In genomic region chr11:6469599-6469998, GRCh38 we compare ENCODE assay signal across 17 cellular contexts. TPM values are rescaled to one million over a fixed set of nuclear protein-coding genes. Genes with fewer than 3 reads are reported as not detected.
DNase-seq lines count a peak whose midpoint lies in the region; ATAC-seq, FAIRE-seq and TF ChIP-seq lines count a peak whose summit lies in the region.
"Had no signal": no experiment of that assay in that cellular context is flagged by ENCODE, and none has a peak within 500 bp of the region (broad histone marks: within the 10 kb centered on the region; RNA-seq: fewer than 3 reads in every experiment).

No MANE protein-coding gene starts in this region.

- H3K9me2 ChIP-seq in GM23338 (ENCODE audit: insufficient read depth) (no peaks in the 10 kb centered on the region), SK-N-SH (no peaks in the 10 kb centered on the region)

- H3K4me2 ChIP-seq in GM23338 (0 out of 2 replicates have a peak overlapping the region, but pooled peaks have one; percentile 21), SK-N-SH (peak overlapping the region; percentile 22), keratinocyte (ENCODE audit: control insufficient read depth, extremely low read depth, insufficient read depth, low read depth, low read length) (peak overlapping the region; percentile 54), smooth muscle cell (no peak overlapping the region)

- 100% methylated on average over 1 of the region's 1 CpG for WGBS in SK-N-SH (ENCODE audit: low lambda C conversion rate)
- 97% methylated on average over 1 of the region's 1 CpG for WGBS in smooth muscle cell (ENCODE audit: low lambda C conversion rate)

- H2AFZ ChIP-seq in GM23338 (peak overlapping the region; percentile 61; the same call in 1 of the 2 replicates), SK-N-SH (ENCODE audit: low read depth) (peak overlapping the region; percentile 1; the same call in 1 of the 2 replicates), keratinocyte (ENCODE audit: control insufficient read depth, low read length) (peak overlapping the region; percentile 77), smooth muscle cell (ENCODE audit: low read depth) (no peak overlapping the region)

- no peak overlapping the region for H3K4me3 Mint-ChIP-seq in GM23338
- H3K4me3 Mint-ChIP-seq in activated CD8-positive, alpha-beta T cell treated with anti-CD3 and anti-CD28 coated beads for 36 hours: no peak overlapping the region
- H3K4me3 Mint-ChIP-seq: activated CD4-positive, alpha-beta memory T cell treated with anti-CD3 and anti-CD28 coated beads for 36 hours; brain; effector memory CD8-positive, alpha-beta T cell; HFFc6; nephron progenitor cell had no signal

- no peaks in the 10 kb centered on the region for H3K36me3 Mint-ChIP-seq in GM23338 (ENCODE audit: low read depth)
- H3K36me3 Mint-ChIP-seq in activated CD8-positive, alpha-beta T cell treated with anti-CD3 and anti-CD28 coated beads for 36 hours (ENCODE audit: low read depth): no peaks in the 10 kb centered on the region
- H3K36me3 Mint-ChIP-seq: activated CD4-positive, alpha-beta memory T cell treated with anti-CD3 and anti-CD28 coated beads for 36 hours had no signal

- H3K27me3 Mint-ChIP-seq in GM23338 (ENCODE audit: insufficient read depth, low read depth, poor library complexity): peaks cover 6% of the 10 kb centered on the region
- no peaks in the 10 kb centered on the region for H3K27me3 Mint-ChIP-seq in activated CD8-positive, alpha-beta T cell treated with anti-CD3 and anti-CD28 coated beads for 36 hours
- H3K27me3 Mint-ChIP-seq: activated CD4-positive, alpha-beta memory T cell treated with anti-CD3 and anti-CD28 coated beads for 36 hours; effector memory CD8-positive, alpha-beta T cell had no signal

- H3K9me1 ChIP-seq in keratinocyte (ENCODE audit: control insufficient read depth, extremely low read depth, insufficient read depth, low read length): no peaks in the 10 kb centered on the region

- no peak for TF ChIP-seq RAD21 in SK-N-SH (IDR thresholded peaks at IDR 0.05; ENCODE audit: low read length)

- dilution Hi-C loops in keratinocyte (cut with MboI; ENCODE audit: extremely low pct_ligation_motif_present, low sequenced_read_pairs): no loop called here

- no peaks in the 10 kb centered on the region; the same call in 1 of the 2 replicates for H4K20me1 ChIP-seq in GM23338 (replicated peaks; ENCODE audit: insufficient read depth)
- H4K20me1 ChIP-seq in SK-N-SH (ENCODE audit: insufficient read depth): no peaks in the 10 kb centered on the region
- no peaks in the 10 kb centered on the region for H4K20me1 ChIP-seq in keratinocyte (ENCODE audit: control insufficient read depth, extremely low read depth, insufficient read depth, low read length)
- no peaks in the 10 kb centered on the region for H4K20me1 ChIP-seq in smooth muscle cell (ENCODE audit: low read depth)

- H3K27ac ChIP-seq in GM23338 (ENCODE audit: low read depth) (no peak overlapping the region), SK-N-SH (ENCODE audit: low read depth in 2 of 2, low read length in 1 of 2) (peak overlapping the region in 1 of 2 experiments; percentile 80; a peak in 2 of 4 replicates), keratinocyte (ENCODE audit: control insufficient read depth, insufficient read depth, low read length) (no peak overlapping the region), smooth muscle cell (ENCODE audit: low read depth) (peak overlapping the region; percentile 5)
- H3K27ac ChIP-seq: HL-60 had no signal

- H3K4me3 ChIP-seq in GM23338 (no peak overlapping the region), SK-N-SH (ENCODE audit: low read depth in 2 of 2, low read length in 1 of 2) (no peak overlapping the region), keratinocyte (ENCODE audit: control insufficient read depth in 2 of 3, extremely low read depth in 1 of 3, insufficient read depth in 2 of 3, low read depth in 1 of 3, low read length in 3 of 3) (no peak overlapping the region), smooth muscle cell (no peak overlapping the region)

- H3K4me1 ChIP-seq in GM23338 (ENCODE audit: insufficient read depth): peaks cover 18% of the 10 kb centered on the region
- H3K4me1 ChIP-seq in SK-N-SH (ENCODE audit: control insufficient read depth in 1 of 2, insufficient read depth in 2 of 2, low read depth in 1 of 2, low read length in 1 of 2): peaks cover 4 to 23% of the 10 kb centered on the region in 2 experiments; a peak in 2 of 4 replicates
- H3K4me1 ChIP-seq in keratinocyte (ENCODE audit: control insufficient read depth, extremely low read depth, insufficient read depth, low read length): peaks cover 17% of the 10 kb centered on the region
- peaks cover 12% of the 10 kb centered on the region for H3K4me1 ChIP-seq in smooth muscle cell (ENCODE audit: low read depth)

- no peak for TF ChIP-seq EP300 in SK-N-SH (IDR thresholded peaks at IDR 0.05; ENCODE audit: borderline replicate concordance in 1 of 2, low read depth in 1 of 2, low read length in 1 of 2)

- H3K9me3 ChIP-seq in SK-N-SH: no peaks in the 10 kb centered on the region
- no peaks in the 10 kb centered on the region for H3K9me3 ChIP-seq in keratinocyte (ENCODE audit: control insufficient read depth, low read depth, low read length)
- no peaks in the 10 kb centered on the region for H3K9me3 ChIP-seq in smooth muscle cell (replicated peaks; ENCODE audit: low read depth)

- POLR2A ChIA-PET in SK-N-SH (lab: Yijun Ruan, JAX): interaction anchor here (0.9 to 1.5 kb wide), 5 partner anchors 12 to 214 kb away, joined by 3 to 9 read pairs (median 4); partner anchors contain the start of genes APBB1, ARFIP2, MRPL17 and TIMM10B
- POLR2A ChIA-PET in activated CD8-positive, alpha-beta T cell treated with anti-CD3 and anti-CD28 coated beads for 36 hours (lab: Charles Lee): interaction anchor here (1.0 kb wide), 1 partner anchor 23 kb away, joined by 3 read pairs; no protein-coding TSS in a partner anchor

- intact Hi-C loops in activated CD8-positive, alpha-beta T cell treated with anti-CD3 and anti-CD28 coated beads for 36 hours (cut with micrococcal nuclease): no loop called here

- H3K36me3 ChIP-seq in GM23338 (ENCODE audit: insufficient read depth): no peaks in the 10 kb centered on the region
- peaks cover 3 to 11% of the 10 kb centered on the region in 2 experiments for H3K36me3 ChIP-seq in SK-N-SH (replicated peaks in 1 of 2; ENCODE audit: control insufficient read depth in 1 of 2, insufficient read depth in 2 of 2, low read length in 1 of 2)
- H3K36me3 ChIP-seq in keratinocyte (ENCODE audit: control insufficient read depth in 2 of 2, extremely low read depth in 1 of 2, insufficient read depth in 2 of 2, low read length in 2 of 2): peaks cover 0 to 4% of the 10 kb centered on the region in 2 experiments
- no peaks in the 10 kb centered on the region for H3K36me3 ChIP-seq in smooth muscle cell (ENCODE audit: low read depth)

- CTCF ChIA-PET in SK-N-SH (lab: Yijun Ruan, JAX): interaction anchor here (0.8 to 6.7 kb wide), 8 partner anchors 10 to 107 kb away, joined by 3 to 32 read pairs (median 4); no protein-coding TSS in a partner anchor
- CTCF ChIA-PET in activated CD8-positive, alpha-beta T cell treated with anti-CD3 and anti-CD28 coated beads for 36 hours (lab: Charles Lee): interaction anchor here (2.0 to 3.0 kb wide), 3 partner anchors 26 to 107 kb away, joined by 6 to 21 read pairs (median 14); no protein-coding TSS in a partner anchor

- ATAC-seq in GM23338: no peak
- no peak for ATAC-seq in activated CD8-positive, alpha-beta T cell treated with anti-CD3 and anti-CD28 coated beads for 36 hours
- ATAC-seq: effector memory CD8-positive, alpha-beta T cell had no signal

- H3K79me2 ChIP-seq in GM23338 (replicated peaks; ENCODE audit: insufficient read depth) (no peaks in the 10 kb centered on the region), SK-N-SH (ENCODE audit: insufficient read depth) (peaks cover 48% of the 10 kb centered on the region), keratinocyte (ENCODE audit: control insufficient read depth, insufficient read depth, low read length) (peaks cover 6% of the 10 kb centered on the region), smooth muscle cell (ENCODE audit: low read depth) (peaks cover 36% of the 10 kb centered on the region)

- H3K27ac Mint-ChIP-seq in GM23338: no peak overlapping the region
- no peak overlapping the region for H3K27ac Mint-ChIP-seq in activated CD8-positive, alpha-beta T cell treated with anti-CD3 and anti-CD28 coated beads for 36 hours
- H3K27ac Mint-ChIP-seq: activated CD4-positive, alpha-beta memory T cell treated with anti-CD3 and anti-CD28 coated beads for 36 hours; brain; effector memory CD8-positive, alpha-beta T cell; HFFc6; nephron progenitor cell had no signal

- H3K27me3 ChIP-seq in GM23338 (ENCODE audit: insufficient read depth) (no peaks in the 10 kb centered on the region), SK-N-SH (ENCODE audit: insufficient read depth) (no peaks in the 10 kb centered on the region), keratinocyte (ENCODE audit: control insufficient read depth, extremely low read depth, insufficient read depth, low read length) (no peaks in the 10 kb centered on the region), smooth muscle cell (ENCODE audit: low read depth) (no peaks in the 10 kb centered on the region)

- H3K4me1 Mint-ChIP-seq in GM23338: peaks cover 14% of the 10 kb centered on the region
- H3K4me1 Mint-ChIP-seq in activated CD8-positive, alpha-beta T cell treated with anti-CD3 and anti-CD28 coated beads for 36 hours (ENCODE audit: low read depth): peaks cover 9% of the 10 kb centered on the region

- no peak overlapping the region for H3K9ac ChIP-seq in SK-N-SH
- H3K9ac ChIP-seq in keratinocyte (ENCODE audit: control insufficient read depth, extremely low read depth, insufficient read depth, low read length): no peak overlapping the region
- H3K9ac ChIP-seq in smooth muscle cell (ENCODE audit: low read depth): no peak overlapping the region

- TF ChIP-seq CTCF in GM23338 (conservative IDR thresholded peaks at IDR 0.05; ENCODE audit: low read depth in 2 of 2) (no peak), SK-N-SH (IDR thresholded peaks at IDR 0.05) (no peak), keratinocyte (optimal IDR thresholded peaks at IDR 0.05 in 1 of 3, IDR thresholded peaks at IDR 0.05 in 1 of 3, conservative IDR thresholded peaks at IDR 0.05 in 1 of 3; ENCODE audit: extremely low read depth in 1 of 3, insufficient read depth in 2 of 3, low read length in 3 of 3) (no peak), smooth muscle cell (IDR thresholded peaks at IDR 0.05; ENCODE audit: borderline replicate concordance, insufficient read depth, poor library complexity, severe bottlenecking) (no peak)
- TF ChIP-seq CTCF in activated CD8-positive, alpha-beta T cell treated with anti-CD3 and anti-CD28 coated beads for 36 hours (IDR thresholded peaks at IDR 0.05): no peak

- H3F3A ChIP-seq in GM23338 (replicated peaks; ENCODE audit: low read depth): 0 out of 2 replicates have a peak, but pooled peaks cover 5% of the 10 kb centered on the region
- peaks cover 9% of the 10 kb centered on the region for H3F3A ChIP-seq in SK-N-SH (replicated peaks; ENCODE audit: insufficient read depth)
- peaks cover 5% of the 10 kb centered on the region for H3F3A ChIP-seq in smooth muscle cell (ENCODE audit: low read depth)

- DNase-seq in GM23338 (ENCODE audit: low spot score) (no peak), SK-N-SH (no peak), keratinocyte (ENCODE audit: low read depth, low spot score) (no peak), smooth muscle cell (lab: John Stamatoyannopoulos, UW; ENCODE audit: unreplicated experiment) (no peak), LoVo (ENCODE audit: low spot score) (no peak)
- no peak for DNase-seq in activated naive CD4-positive, alpha-beta T cell (lab: John Stamatoyannopoulos, UW)
- no peak for DNase-seq in activated CD8-positive, alpha-beta T cell treated with anti-CD3 and anti-CD28 coated beads for 36 hours
- DNase-seq in activated naive CD4-positive, alpha-beta T cell treated with Interleukin-2 at 50 U/mL for 16 hours: no peak
- DNase-seq: AML-193; effector memory CD8-positive, alpha-beta T cell; NCI-H2107 had no signal

- no peak for FAIRE-seq in keratinocyte (lab: Jason Lieb, UNC)

- H3K9me3 Mint-ChIP-seq in GM23338: no peaks in the 10 kb centered on the region
- H3K9me3 Mint-ChIP-seq in activated CD8-positive, alpha-beta T cell treated with anti-CD3 and anti-CD28 coated beads for 36 hours: no peaks in the 10 kb centered on the region
- H3K9me3 Mint-ChIP-seq: activated CD4-positive, alpha-beta memory T cell treated with anti-CD3 and anti-CD28 coated beads for 36 hours; brain; effector memory CD8-positive, alpha-beta T cell; HFFc6; nephron progenitor cell had no signal

RNA-seq across cellular contexts. Expression of gene TRIM3, which starts 4.1 kb away (rescaled TPM):
- 15.0 and 21.1 TPM in 2 replicates for total RNA-seq in GM23338 (2014; rRNA removed; shearing (Covaris generic))
- 7.3 and 7.9 TPM in 2 replicates for polyA plus RNA-seq in GM23338 (2016; fragmentation: Nextera tagmentation; extraction: Ambion mirVana)
- polyA plus RNA-seq in SK-N-SH (2012; rRNA removed): 22.8 and 26.6 TPM in 2 replicates
- polyA plus RNA-seq in SK-N-SH (2012; cell fraction: cytosol; rRNA removed): 6.0 and 10.2 TPM in 2 replicates
- 136 and 151 TPM in 2 replicates for polyA plus RNA-seq in SK-N-SH (2012; cell fraction: nucleus; rRNA removed)
- 9.7 to 12.6 TPM (median 10.3 TPM) in 3 replicates for polyA plus RNA-seq in keratinocyte
- polyA plus RNA-seq in keratinocyte (2011; ENCODE audit: low read depth): 6.2 TPM
- 2.6 and 4.7 TPM in 2 replicates for polyA plus RNA-seq in keratinocyte (2011; cell fraction: cytosol; rRNA removed)
- polyA plus RNA-seq in keratinocyte (2011; cell fraction: nucleus; rRNA removed): 41.9 and 48.6 TPM in 2 replicates
- polyA plus RNA-seq in keratinocyte (2012; ENCODE audit: low replicate concordance): 9.7 and 10.4 TPM in 2 replicates
- 9.5 to 14.6 TPM (median 10.5 TPM) in 3 replicates for polyA minus RNA-seq in keratinocyte
- 19.6 TPM for polyA minus RNA-seq in keratinocyte (2011; cell fraction: cytosol; rRNA and poly(A)+ RNA removed)
- polyA minus RNA-seq in keratinocyte (2011; cell fraction: nucleus; rRNA and poly(A)+ RNA removed): 21.0 and 21.7 TPM in 2 replicates
- 14.0 and 14.9 TPM in 2 replicates for total RNA-seq in smooth muscle cell
- polyA plus RNA-seq in smooth muscle cell: 25.5 and 36.0 TPM in 2 replicates
- total RNA-seq in activated CD8-positive, alpha-beta T cell treated with anti-CD3 and anti-CD28 coated beads for 36 hours: 1 to 10 TPM; 4.4 to 5.5 TPM

RNA-seq across cellular contexts. Expression of gene ARFIP2, which starts 11.5 kb away (rescaled TPM):
- 61.5 and 65.4 TPM in 2 replicates for total RNA-seq in GM23338 (2014; rRNA removed; shearing (Covaris generic))
- polyA plus RNA-seq in GM23338 (2016; fragmentation: Nextera tagmentation; extraction: Ambion mirVana): 34.8 and 35.4 TPM in 2 replicates
- polyA plus RNA-seq in SK-N-SH (2012; rRNA removed): 128 and 162 TPM in 2 replicates
- 77.6 and 102 TPM in 2 replicates for polyA plus RNA-seq in SK-N-SH (2012; cell fraction: cytosol; rRNA removed)
- 270 and 389 TPM in 2 replicates for polyA plus RNA-seq in SK-N-SH (2012; cell fraction: nucleus; rRNA removed)
- polyA plus RNA-seq in keratinocyte: 65.2 to 89.3 TPM (median 66.3 TPM) in 3 replicates
- polyA plus RNA-seq in keratinocyte (2011; ENCODE audit: low read depth): 65.2 TPM
- polyA plus RNA-seq in keratinocyte (2011; cell fraction: cytosol; rRNA removed): 49.1 and 58.3 TPM in 2 replicates
- 150 and 166 TPM in 2 replicates for polyA plus RNA-seq in keratinocyte (2011; cell fraction: nucleus; rRNA removed)
- 44.1 and 45.3 TPM in 2 replicates for polyA plus RNA-seq in keratinocyte (2012; ENCODE audit: low replicate concordance)
- polyA minus RNA-seq in keratinocyte: 42.7 to 50.8 TPM (median 48.8 TPM) in 3 replicates
- 38.6 TPM for polyA minus RNA-seq in keratinocyte (2011; cell fraction: cytosol; rRNA and poly(A)+ RNA removed)
- 26.8 and 30.3 TPM in 2 replicates for polyA minus RNA-seq in keratinocyte (2011; cell fraction: nucleus; rRNA and poly(A)+ RNA removed)
- total RNA-seq in smooth muscle cell: 61.6 and 61.9 TPM in 2 replicates
- polyA plus RNA-seq in smooth muscle cell: 84.0 and 88.6 TPM in 2 replicates
- total RNA-seq in activated CD8-positive, alpha-beta T cell treated with anti-CD3 and anti-CD28 coated beads for 36 hours: 10 to 100 TPM; 36.9 to 38.3 TPM

RNA-seq across cellular contexts. Expression of gene TIMM10B, which starts 11.7 kb away (rescaled TPM):
- 54.2 and 76.4 TPM in 2 replicates for total RNA-seq in GM23338 (2014; rRNA removed; shearing (Covaris generic))
- polyA plus RNA-seq in GM23338 (2016; fragmentation: Nextera tagmentation; extraction: Ambion mirVana) (25.0 and 30.8 TPM in 2 replicates), SK-N-SH (2012; rRNA removed) (26.2 and 33.1 TPM in 2 replicates), keratinocyte (32.9 to 39.7 TPM (median 34.1 TPM) in 3 replicates), smooth muscle cell (29.1 and 43.6 TPM in 2 replicates)
- polyA plus RNA-seq in SK-N-SH (2012; cell fraction: cytosol; rRNA removed): 27.9 and 29.1 TPM in 2 replicates
- 33.7 and 42.6 TPM in 2 replicates for polyA plus RNA-seq in SK-N-SH (2012; cell fraction: nucleus; rRNA removed)
- 7.2 TPM for polyA plus RNA-seq in keratinocyte (2011; ENCODE audit: low read depth)
- polyA plus RNA-seq in keratinocyte (2011; cell fraction: cytosol; rRNA removed): 33.6 and 43.6 TPM in 2 replicates
- 31.7 and 35.2 TPM in 2 replicates for polyA plus RNA-seq in keratinocyte (2011; cell fraction: nucleus; rRNA removed)
- polyA plus RNA-seq in keratinocyte (2012; ENCODE audit: low replicate concordance): 23.8 and 32.7 TPM in 2 replicates
- polyA minus RNA-seq in keratinocyte: 29.9 to 65.8 TPM (median 33.2 TPM) in 3 replicates
- 25.3 TPM for polyA minus RNA-seq in keratinocyte (2011; cell fraction: cytosol; rRNA and poly(A)+ RNA removed)
- polyA minus RNA-seq in keratinocyte (2011; cell fraction: nucleus; rRNA and poly(A)+ RNA removed): 21.1 and 34.7 TPM in 2 replicates
- total RNA-seq in smooth muscle cell: 37.0 and 46.7 TPM in 2 replicates
- 10 to 100 TPM; 40.6 to 43.0 TPM for total RNA-seq in activated CD8-positive, alpha-beta T cell treated with anti-CD3 and anti-CD28 coated beads for 36 hours

RNA-seq across cellular contexts. Expression of gene DNHD1, which starts 27.5 kb away (rescaled TPM):
- 7.2 and 9.6 TPM in 2 replicates for total RNA-seq in GM23338 (2014; rRNA removed; shearing (Covaris generic))
- 2.5 and 3.6 TPM in 2 replicates for polyA plus RNA-seq in GM23338 (2016; fragmentation: Nextera tagmentation; extraction: Ambion mirVana)
- polyA plus RNA-seq in SK-N-SH (2012; rRNA removed): 5.3 and 7.6 TPM in 2 replicates
- 1.3 and 1.8 TPM in 2 replicates for polyA plus RNA-seq in SK-N-SH (2012; cell fraction: cytosol; rRNA removed)
- 47.4 and 50.7 TPM in 2 replicates for polyA plus RNA-seq in SK-N-SH (2012; cell fraction: nucleus; rRNA removed)
- 2.1 to 3.5 TPM (median 2.9 TPM) in 3 replicates for polyA plus RNA-seq in keratinocyte
- 3.3 TPM for polyA plus RNA-seq in keratinocyte (2011; ENCODE audit: low read depth)
- 0.49 and 0.83 TPM in 2 replicates for polyA plus RNA-seq in keratinocyte (2011; cell fraction: cytosol; rRNA removed)
- polyA plus RNA-seq in keratinocyte (2011; cell fraction: nucleus; rRNA removed): 20.8 and 25.3 TPM in 2 replicates
- 1.8 and 5.7 TPM in 2 replicates for polyA plus RNA-seq in keratinocyte (2012; ENCODE audit: low replicate concordance)
- polyA minus RNA-seq in keratinocyte: 7.8 to 22.1 TPM (median 17.1 TPM) in 3 replicates
- polyA minus RNA-seq in keratinocyte (2011; cell fraction: cytosol; rRNA and poly(A)+ RNA removed): 1.7 TPM
- 17.3 and 30.0 TPM in 2 replicates for polyA minus RNA-seq in keratinocyte (2011; cell fraction: nucleus; rRNA and poly(A)+ RNA removed)
- total RNA-seq in smooth muscle cell: 9.1 and 13.3 TPM in 2 replicates
- 5.5 and 5.9 TPM in 2 replicates for polyA plus RNA-seq in smooth muscle cell
- 10 to 100 TPM; 27.5 to 28.2 TPM for total RNA-seq in activated CD8-positive, alpha-beta T cell treated with anti-CD3 and anti-CD28 coated beads for 36 hours

RNA-seq across cellular contexts. Expression of gene HPX, which starts 28.8 kb away (rescaled TPM):
- total RNA-seq in GM23338 (2014; rRNA removed; shearing (Covaris generic)): 0.50 and 0.63 TPM in 2 replicates
- polyA plus RNA-seq in GM23338 (2016; fragmentation: Nextera tagmentation; extraction: Ambion mirVana): 0.47 and 0.71 TPM in 2 replicates
- polyA plus RNA-seq in SK-N-SH (2012; rRNA removed): 1.8 and 2.3 TPM in 2 replicates
- 0.24 and 0.34 TPM in 2 replicates for polyA plus RNA-seq in SK-N-SH (2012; cell fraction: cytosol; rRNA removed)
- 21.2 and 22.4 TPM in 2 replicates for polyA plus RNA-seq in SK-N-SH (2012; cell fraction: nucleus; rRNA removed)
- 0.35 to 1.5 TPM (median 0.76 TPM) in 3 replicates for polyA plus RNA-seq in keratinocyte
- polyA plus RNA-seq in keratinocyte (2011; ENCODE audit: low read depth): 0.26 TPM
- 0.08 and 0.13 TPM in 2 replicates for polyA plus RNA-seq in keratinocyte (2011; cell fraction: cytosol; rRNA removed)
- 7.6 and 11.3 TPM in 2 replicates for polyA plus RNA-seq in keratinocyte (2011; cell fraction: nucleus; rRNA removed)
- polyA plus RNA-seq in keratinocyte (2012; ENCODE audit: low replicate concordance): 0.10 and 1.4 TPM in 2 replicates
- polyA minus RNA-seq in keratinocyte: 2.3 to 2.8 TPM in 2 of 3 replicates, not detected in the other
- polyA minus RNA-seq in keratinocyte (2011; cell fraction: cytosol; rRNA and poly(A)+ RNA removed): not detected
- polyA minus RNA-seq in keratinocyte (2011; cell fraction: nucleus; rRNA and poly(A)+ RNA removed): 3.0 and 9.7 TPM in 2 replicates
- total RNA-seq in smooth muscle cell: 0.40 and 3.5 TPM in 2 replicates
- 1.1 and 2.6 TPM in 2 replicates for polyA plus RNA-seq in smooth muscle cell
- not detected for total RNA-seq in activated CD8-positive, alpha-beta T cell treated with anti-CD3 and anti-CD28 coated beads for 36 hours
- total RNA-seq: M059J had no signal
